In genomic region chr3:48859188-48859587, GRCh38 we compare ENCODE assay signal across 17 cellular contexts.
"Had no signal": no experiment of that assay in that cellular context is flagged by ENCODE, and none has a peak within 500 bp of the region (broad histone marks: within the 10 kb centered on the region; RNA-seq: fewer than 3 reads in every experiment).

No MANE protein-coding gene starts in this region.

- DNase-seq: activated CD4-positive, alpha-beta T cell treated with anti-CD3 and anti-CD28 coated beads, Interleukin-2, amount 50 U/mL, for 4 hours; activated naive CD4-positive, alpha-beta T cell treated with Interleukin-2 at 50 U/mL for 16 hours; activated naive CD8-positive, alpha-beta T cell treated with anti-CD3 and anti-CD28 coated beads, Interleukin-2, amount 50 U/mL, for 24 hours; activated T-cell treated with anti-CD3 and anti-CD28 coated beads for 4 hours; hypothalamus; left ventricle myocardium inferior; mesendoderm; nucleus accumbens; small intestine; stimulated activated CD4-positive, alpha-beta T cell treated with anti-CD3 and anti-CD28 coated beads, Interleukin-4, amount 100 ng/mL, for 24 hours; stimulated activated naive CD4-positive, alpha-beta T cell treated with Interleukin-2 at 50 U/mL for 16 hours; T-helper 9 cell had no signal

- H3K9me3 Mint-ChIP-seq: activated naive CD8-positive, alpha-beta T cell treated with anti-CD3 and anti-CD28 coated beads, Interleukin-2, amount 50 U/mL, for 24 hours; nephron had no signal

- H3K4me3 Mint-ChIP-seq: activated naive CD8-positive, alpha-beta T cell treated with anti-CD3 and anti-CD28 coated beads, Interleukin-2, amount 50 U/mL, for 24 hours; nephron had no signal

- H3K9me3 ChIP-seq: left ventricle myocardium inferior, right atrium auricular region, tibial nerve had no signal

- H3K4me1 ChIP-seq: left ventricle myocardium inferior, right atrium auricular region, tibial nerve had no signal

- H3K27me3 Mint-ChIP-seq: activated naive CD8-positive, alpha-beta T cell treated with anti-CD3 and anti-CD28 coated beads, Interleukin-2, amount 50 U/mL, for 24 hours had no signal

- ATAC-seq: activated CD4-positive, CD25-positive, alpha-beta regulatory T cell treated with anti-CD3 and anti-CD28 coated beads, Interleukin-2, amount 50 U/mL, for 24 hours; activated naive CD8-positive, alpha-beta T cell treated with anti-CD3 and anti-CD28 coated beads, Interleukin-2, amount 50 U/mL, for 24 hours; esophagus mucosa had no signal

- H3K4me1 Mint-ChIP-seq: activated naive CD8-positive, alpha-beta T cell treated with anti-CD3 and anti-CD28 coated beads, Interleukin-2, amount 50 U/mL, for 24 hours had no signal

- H3K27me3 ChIP-seq: right atrium auricular region, tibial nerve had no signal

- H3K27ac Mint-ChIP-seq: activated naive CD8-positive, alpha-beta T cell treated with anti-CD3 and anti-CD28 coated beads, Interleukin-2, amount 50 U/mL, for 24 hours; nephron had no signal

- H3K4me3 ChIP-seq: left ventricle myocardium inferior, right atrium auricular region, tibial nerve had no signal

- H3K27ac ChIP-seq: left ventricle myocardium inferior, right atrium auricular region, tibial nerve had no signal
